In genomic region chr20:36642136-36642535, GRCh38 we compare ENCODE assay signal across 18 cellular contexts. TPM values are rescaled to one million over a fixed set of nuclear protein-coding genes. Genes with fewer than 3 reads are reported as not detected.
DNase-seq lines count a peak whose midpoint lies in the region; ATAC-seq and TF ChIP-seq lines count a peak whose summit lies in the region.
"Had no signal": no experiment of that assay in that cellular context is flagged by ENCODE, and none has a peak within 500 bp of the region (broad histone marks: within the 10 kb centered on the region; RNA-seq: fewer than 3 reads in every experiment).

No MANE protein-coding gene starts in this region.

- DNase-seq in activated CD4-positive, alpha-beta T cell treated with anti-CD3 and anti-CD28 coated beads, Interleukin-2, amount 10 ng/mL, durations not matched to agents 7 days and 5 days = no peak
- no peak for DNase-seq in activated CD4-positive, alpha-beta T cell treated with anti-CD3 and anti-CD28 coated beads for 1 hour
- DNase-seq in GM23338 (ENCODE audit: low spot score) (no peak), NCI-H1417 treated with DMSO at 0.1 percent for 48 hours (lab: John Stamatoyannopoulos, UW) (no peak), NCI-H446 treated with DMSO at 0.1 percent for 48 hours (lab: John Stamatoyannopoulos, UW) (no peak)
- DNase-seq in activated CD8-positive, alpha-beta T cell treated with anti-CD3 and anti-CD28 coated beads for 36 hours = peak; percentile 16
- no peak for DNase-seq in naive thymus-derived CD8-positive, alpha-beta T cell
- no peak for DNase-seq in activated CD4-positive, CD25-positive, alpha-beta regulatory T cell treated with anti-CD3 and anti-CD28 coated beads, Interleukin-2, amount 50 U/mL, for 72 hours
- DNase-seq: dermis blood vessel endothelial cell, erythroblast, left cardiac atrium, NCI-H2171 treated with DMSO at 0.1 percent for 48 hours, transverse colon had no signal

- H3K9me3 Mint-ChIP-seq in activated CD4-positive, alpha-beta T cell treated with anti-CD3 and anti-CD28 coated beads, Interleukin-2, amount 10 ng/mL, durations not matched to agents 7 days and 5 days = no peaks in the 10 kb centered on the region
- no peaks in the 10 kb centered on the region for H3K9me3 Mint-ChIP-seq in GM23338
- no peaks in the 10 kb centered on the region for H3K9me3 Mint-ChIP-seq in activated CD8-positive, alpha-beta T cell treated with anti-CD3 and anti-CD28 coated beads for 36 hours
- no peaks in the 10 kb centered on the region for H3K9me3 Mint-ChIP-seq in naive thymus-derived CD8-positive, alpha-beta T cell
- H3K9me3 Mint-ChIP-seq: neural crest cell had no signal

- H3K79me2 ChIP-seq in GM23338 (replicated peaks; ENCODE audit: insufficient read depth) = no peaks in the 10 kb centered on the region

- no peaks in the 10 kb centered on the region; the same call in 1 of the 2 replicates for H3F3A ChIP-seq in GM23338 (replicated peaks; ENCODE audit: low read depth)

- peak overlapping the region; percentile 95 for H3K27ac Mint-ChIP-seq in activated CD4-positive, alpha-beta T cell treated with anti-CD3 and anti-CD28 coated beads, Interleukin-2, amount 10 ng/mL, durations not matched to agents 7 days and 5 days
- peak overlapping the region; percentile 59 for H3K27ac Mint-ChIP-seq in GM23338
- H3K27ac Mint-ChIP-seq in activated CD8-positive, alpha-beta T cell treated with anti-CD3 and anti-CD28 coated beads for 36 hours = peak overlapping the region; percentile 98
- peak overlapping the region; percentile 60 to 99 (median 86) for H3K27ac Mint-ChIP-seq in naive thymus-derived CD8-positive, alpha-beta T cell

- no peak overlapping the region for H2AFZ ChIP-seq in GM23338

- POLR2A ChIA-PET in activated CD4-positive, alpha-beta T cell treated with anti-CD3 and anti-CD28 coated beads, Interleukin-2, amount 10 ng/mL, durations not matched to agents 7 days and 5 days (lab: Charles Lee) = no interaction called here
- POLR2A ChIA-PET in activated CD8-positive, alpha-beta T cell treated with anti-CD3 and anti-CD28 coated beads for 36 hours (lab: Charles Lee) = interaction anchor here (1.3 to 2.3 kb wide), 3 partner anchors 9 to 48 kb away, joined by 3 to 8 read pairs (median 5); no protein-coding TSS in a partner anchor
- POLR2A ChIA-PET in naive thymus-derived CD8-positive, alpha-beta T cell (lab: Charles Lee) = interaction anchor here (0.6 to 7.8 kb wide), 5 partner anchors 12 to 891 kb away, joined by 3 to 108 read pairs (median 45); partner anchors contain the start of gene RAB5IF

- no peaks in the 10 kb centered on the region for H3K36me3 ChIP-seq in GM23338 (ENCODE audit: insufficient read depth)
- H3K36me3 ChIP-seq: breast epithelium, transverse colon had no signal

- no peaks in the 10 kb centered on the region for H4K20me1 ChIP-seq in GM23338 (replicated peaks; ENCODE audit: insufficient read depth)

- no peak overlapping the region for H3K4me2 ChIP-seq in GM23338

- no peaks in the 10 kb centered on the region for H3K27me3 Mint-ChIP-seq in activated CD4-positive, alpha-beta T cell treated with anti-CD3 and anti-CD28 coated beads, Interleukin-2, amount 10 ng/mL, durations not matched to agents 7 days and 5 days
- peaks cover 15% of the 10 kb centered on the region for H3K27me3 Mint-ChIP-seq in GM23338 (ENCODE audit: insufficient read depth, low read depth, poor library complexity)
- H3K27me3 Mint-ChIP-seq in activated CD8-positive, alpha-beta T cell treated with anti-CD3 and anti-CD28 coated beads for 36 hours = no peaks in the 10 kb centered on the region
- no peaks in the 10 kb centered on the region for H3K27me3 Mint-ChIP-seq in naive thymus-derived CD8-positive, alpha-beta T cell

- H3K4me3 ChIP-seq in GM23338 = no peak overlapping the region
- H3K4me3 ChIP-seq: breast epithelium, SK-N-MC, transverse colon had no signal

- no peak for ATAC-seq in GM23338
- ATAC-seq in activated CD8-positive, alpha-beta T cell treated with anti-CD3 and anti-CD28 coated beads for 36 hours = no peak
- ATAC-seq in naive thymus-derived CD8-positive, alpha-beta T cell = no peak
- ATAC-seq: left cardiac atrium had no signal

- H3K4me1 ChIP-seq in GM23338 (ENCODE audit: insufficient read depth) = peaks cover 16% of the 10 kb centered on the region
- H3K4me1 ChIP-seq: breast epithelium, transverse colon had no signal

- intact Hi-C loops in activated CD8-positive, alpha-beta T cell treated with anti-CD3 and anti-CD28 coated beads for 36 hours (cut with micrococcal nuclease) = no loop called here

- H3K27ac ChIP-seq in GM23338 (ENCODE audit: low read depth) = no peak overlapping the region
- H3K27ac ChIP-seq: breast epithelium, SK-N-MC, transverse colon had no signal

- H3K36me3 Mint-ChIP-seq in activated CD4-positive, alpha-beta T cell treated with anti-CD3 and anti-CD28 coated beads, Interleukin-2, amount 10 ng/mL, durations not matched to agents 7 days and 5 days (ENCODE audit: low read depth) = peaks cover 61% of the 10 kb centered on the region
- H3K36me3 Mint-ChIP-seq in GM23338 (ENCODE audit: low read depth) = no peaks in the 10 kb centered on the region
- H3K36me3 Mint-ChIP-seq in activated CD8-positive, alpha-beta T cell treated with anti-CD3 and anti-CD28 coated beads for 36 hours (ENCODE audit: low read depth) = peaks cover 44% of the 10 kb centered on the region
- peaks cover 0 to 60% (median 16%) of the 10 kb centered on the region in 3 donors for H3K36me3 Mint-ChIP-seq in naive thymus-derived CD8-positive, alpha-beta T cell

- H3K4me1 Mint-ChIP-seq in activated CD4-positive, alpha-beta T cell treated with anti-CD3 and anti-CD28 coated beads, Interleukin-2, amount 10 ng/mL, durations not matched to agents 7 days and 5 days = peaks cover 46% of the 10 kb centered on the region
- H3K4me1 Mint-ChIP-seq in GM23338 = peaks cover 24% of the 10 kb centered on the region
- peaks cover 32% of the 10 kb centered on the region for H3K4me1 Mint-ChIP-seq in activated CD8-positive, alpha-beta T cell treated with anti-CD3 and anti-CD28 coated beads for 36 hours (ENCODE audit: low read depth)
- H3K4me1 Mint-ChIP-seq in naive thymus-derived CD8-positive, alpha-beta T cell = peaks cover 30 to 61% (median 57%) of the 10 kb centered on the region in 4 donors

- CTCF ChIA-PET in activated CD4-positive, alpha-beta T cell treated with anti-CD3 and anti-CD28 coated beads, Interleukin-2, amount 10 ng/mL, durations not matched to agents 7 days and 5 days (lab: Charles Lee) = interaction anchor here (0.8 to 1.3 kb wide), 2 partner anchors 16 to 37 kb away, joined by 3 to 4 read pairs; partner anchors contain the start of gene RAB5IF
- CTCF ChIA-PET in activated CD8-positive, alpha-beta T cell treated with anti-CD3 and anti-CD28 coated beads for 36 hours (lab: Charles Lee) = interaction anchor here (4.7 kb wide), 1 partner anchor 30 kb away, joined by 30 read pairs; no protein-coding TSS in a partner anchor

- TF ChIP-seq CTCF in GM23338 (conservative IDR thresholded peaks at IDR 0.05; ENCODE audit: low read depth in 2 of 2) = no peak
- no peak for TF ChIP-seq CTCF in activated CD8-positive, alpha-beta T cell treated with anti-CD3 and anti-CD28 coated beads for 36 hours (IDR thresholded peaks at IDR 0.05)

- H3K9me2 ChIP-seq in GM23338 (ENCODE audit: insufficient read depth) = no peaks in the 10 kb centered on the region

- no peaks in the 10 kb centered on the region for H3K27me3 ChIP-seq in GM23338 (ENCODE audit: insufficient read depth)
- H3K27me3 ChIP-seq: breast epithelium, transverse colon had no signal

- peak overlapping the region; percentile 97 for H3K4me3 Mint-ChIP-seq in activated CD4-positive, alpha-beta T cell treated with anti-CD3 and anti-CD28 coated beads, Interleukin-2, amount 10 ng/mL, durations not matched to agents 7 days and 5 days
- H3K4me3 Mint-ChIP-seq in GM23338 = no peak overlapping the region
- peak overlapping the region; percentile 82 for H3K4me3 Mint-ChIP-seq in activated CD8-positive, alpha-beta T cell treated with anti-CD3 and anti-CD28 coated beads for 36 hours
- H3K4me3 Mint-ChIP-seq in naive thymus-derived CD8-positive, alpha-beta T cell = peak overlapping the region; percentile 67 to 99 (median 98)
- H3K4me3 Mint-ChIP-seq: neural crest cell had no signal

TF ChIP-seq in GM23338, 12 proteins besides CTCF, POLR2A, EP300 and RAD21 (continues in another document):
- TF ChIP-seq STAT1 (IDR thresholded peaks at IDR 0.05; ENCODE audit: unreplicated experiment) (no peak), ZNF331 (CRISPR knock-in tag; IDR thresholded peaks at IDR 0.05; ENCODE audit: low read depth) (no peak), EZH2phosphoT487 (IDR thresholded peaks at IDR 0.05; ENCODE audit: unreplicated experiment) (no peak), CREB1 (CRISPR knock-in tag; IDR thresholded peaks at IDR 0.05; ENCODE audit: low read depth) (no peak)

RNA-seq across cellular contexts. Expression of gene SLA2, which starts 3.9 kb away (rescaled TPM):
- total RNA-seq in activated CD4-positive, alpha-beta T cell treated with anti-CD3 and anti-CD28 coated beads, Interleukin-2, amount 10 ng/mL, durations not matched to agents 7 days and 5 days = 10 to 100 TPM; 87.3 to 92.7 TPM
- total RNA-seq in GM23338 (2014; rRNA removed; shearing (Covaris generic)) = 0.62 TPM in 1 of 2 replicates, not detected in the other
- polyA plus RNA-seq in GM23338 (2016; fragmentation: Nextera tagmentation; extraction: Ambion mirVana) = 0.18 TPM in 1 of 2 replicates, not detected in the other
- 10 to 100 TPM; 51.5 to 53.5 TPM for total RNA-seq in activated CD8-positive, alpha-beta T cell treated with anti-CD3 and anti-CD28 coated beads for 36 hours
- total RNA-seq in naive thymus-derived CD8-positive, alpha-beta T cell = 10 to 100 TPM; 34.3 to 34.4 TPM
- 10 to 100 TPM; 18.9 to 22.2 (median 19.1) TPM for polyA plus RNA-seq in naive thymus-derived CD8-positive, alpha-beta T cell
- total RNA-seq: dermis blood vessel endothelial cell, H1, HT1080 had no signal

RNA-seq across cellular contexts. Expression of gene RAB5IF, which starts 36.6 kb away (rescaled TPM):
- 10 to 100 TPM; 87.9 to 97.0 TPM for total RNA-seq in activated CD4-positive, alpha-beta T cell treated with anti-CD3 and anti-CD28 coated beads, Interleukin-2, amount 10 ng/mL, durations not matched to agents 7 days and 5 days
- total RNA-seq in GM23338 (2014; rRNA removed; shearing (Covaris generic)) = 126 and 138 TPM in 2 replicates
- 119 and 123 TPM in 2 replicates for polyA plus RNA-seq in GM23338 (2016; fragmentation: Nextera tagmentation; extraction: Ambion mirVana)
- 10 to 100 TPM; 74.5 to 77.1 TPM for total RNA-seq in activated CD8-positive, alpha-beta T cell treated with anti-CD3 and anti-CD28 coated beads for 36 hours
- 10 to 100 TPM; 58.1 to 59.7 TPM for total RNA-seq in naive thymus-derived CD8-positive, alpha-beta T cell
- 100 to 1,000 TPM; 113 to 141 (median 138) TPM for polyA plus RNA-seq in naive thymus-derived CD8-positive, alpha-beta T cell

Comparison
In these comparisons a context has a peak if more than half of its experiments do, and no peak if none do; other contexts are left out.
1. RNA of gene SLA2, which starts 3.9 kb away (total RNA-seq): 87.3 to 92.7 TPM in activated CD4-positive, alpha-beta T cell treated with anti-CD3 and anti-CD28 coated beads, Interleukin-2, amount 10 ng/mL, durations not matched to agents 7 days and 5 days, 51.5 to 53.5 TPM in activated CD8-positive, alpha-beta T cell treated with anti-CD3 and anti-CD28 coated beads for 36 hours and 34.3 to 34.4 TPM in naive thymus-derived CD8-positive, alpha-beta T cell; 0.62 TPM in GM23338; every median in the first group is over 10 times any median in the second.
2. Peak in every context shown above with its lines, with median percentiles within 50 percentile points of each other: H3K27ac Mint-ChIP-seq.